24 cellular contexts compared by ENCODE assay signal in genomic region chr4:72194453-72194852, GRCh38.
"Had no signal": no experiment of that assay in that cellular context is flagged by ENCODE, and none has a peak within 500 bp of the region (broad histone marks: within the 10 kb centered on the region; RNA-seq: fewer than 3 reads in every experiment).

No MANE protein-coding gene starts in this region.

- DNase-seq: stimulated activated CD4-positive, alpha-beta T cell treated with anti-CD3 and anti-CD28 coated beads, Interleukin-2, amount 100 ng/mL, for 48 hours; stimulated activated CD4-positive, alpha-beta T cell treated with anti-CD3 and anti-CD28 coated beads, Interleukin-4, amount 100 ng/mL, for 1 hour; stimulated activated CD4-positive, alpha-beta T cell treated with anti-CD3 and anti-CD28 coated beads, Interleukin-4, amount 100 ng/mL, for 24 hours; stimulated activated CD4-positive, alpha-beta T cell treated with anti-CD3 and anti-CD28 coated beads, Interleukin-4, amount 100 ng/mL, for 4 hours; stimulated activated CD8-positive, alpha-beta memory T cell treated with anti-CD3 and anti-CD28 coated beads, Interleukin-4, amount 100 ng/mL, for 48 hours; stimulated activated naive B cell treated with anti-CD40 and anti-IgM and Interleukin-4, amounts not matched to agents 10 μg/mL and 1 μg/mL and 100 μg/mL, for 72 hours; stimulated activated naive CD4-positive, alpha-beta T cell; stimulated activated naive CD4-positive, alpha-beta T cell treated with Interleukin-2 at 50 U/mL for 16 hours; stimulated activated naive CD8-positive, alpha-beta T cell treated with anti-CD3 and anti-CD28 coated beads, Interleukin-15, amount 100 ng/mL, for 72 hours; stimulated activated naive CD8-positive, alpha-beta T cell treated with anti-CD3 and anti-CD28 coated beads, Interleukin-15, Interleukin-2, amounts not matched to agents 100 U/mL and 50 U/mL, for 24 hours; stomach; substantia nigra; testis; thyroid gland; tibial artery; transverse colon; trophoblast cell; upper lobe of left lung; upper lobe of right lung; uterus had no signal

- H3K27ac ChIP-seq: stomach, suprapubic skin, testis, thoracic aorta, thyroid gland, tibial artery, tibial nerve, transverse colon, upper lobe of left lung, upper lobe of right lung, uterus, vagina had no signal

- H3K4me3 ChIP-seq: stomach, suprapubic skin, testis, thoracic aorta, thyroid gland, tibial artery, tibial nerve, transverse colon, upper lobe of left lung, upper lobe of right lung, uterus, vagina had no signal

- H3K27me3 ChIP-seq: stomach, suprapubic skin, testis, thyroid gland, tibial artery, tibial nerve, transverse colon, upper lobe of left lung, upper lobe of right lung, uterus, vagina had no signal

- H3K9me3 ChIP-seq: stomach, suprapubic skin, testis, thoracic aorta, thyroid gland, tibial artery, tibial nerve, transverse colon, upper lobe of left lung, upper lobe of right lung, uterus, vagina had no signal

- H3K4me1 ChIP-seq: stomach, suprapubic skin, testis, thyroid gland, tibial artery, tibial nerve, transverse colon, upper lobe of left lung, upper lobe of right lung, uterus, vagina had no signal

- H3K36me3 ChIP-seq: stomach, suprapubic skin, thoracic aorta, thyroid gland, tibial artery, tibial nerve, transverse colon, upper lobe of left lung, upper lobe of right lung, uterus, vagina had no signal
